9 cellular contexts compared by ENCODE assay signal in the genomic region with DNA sequence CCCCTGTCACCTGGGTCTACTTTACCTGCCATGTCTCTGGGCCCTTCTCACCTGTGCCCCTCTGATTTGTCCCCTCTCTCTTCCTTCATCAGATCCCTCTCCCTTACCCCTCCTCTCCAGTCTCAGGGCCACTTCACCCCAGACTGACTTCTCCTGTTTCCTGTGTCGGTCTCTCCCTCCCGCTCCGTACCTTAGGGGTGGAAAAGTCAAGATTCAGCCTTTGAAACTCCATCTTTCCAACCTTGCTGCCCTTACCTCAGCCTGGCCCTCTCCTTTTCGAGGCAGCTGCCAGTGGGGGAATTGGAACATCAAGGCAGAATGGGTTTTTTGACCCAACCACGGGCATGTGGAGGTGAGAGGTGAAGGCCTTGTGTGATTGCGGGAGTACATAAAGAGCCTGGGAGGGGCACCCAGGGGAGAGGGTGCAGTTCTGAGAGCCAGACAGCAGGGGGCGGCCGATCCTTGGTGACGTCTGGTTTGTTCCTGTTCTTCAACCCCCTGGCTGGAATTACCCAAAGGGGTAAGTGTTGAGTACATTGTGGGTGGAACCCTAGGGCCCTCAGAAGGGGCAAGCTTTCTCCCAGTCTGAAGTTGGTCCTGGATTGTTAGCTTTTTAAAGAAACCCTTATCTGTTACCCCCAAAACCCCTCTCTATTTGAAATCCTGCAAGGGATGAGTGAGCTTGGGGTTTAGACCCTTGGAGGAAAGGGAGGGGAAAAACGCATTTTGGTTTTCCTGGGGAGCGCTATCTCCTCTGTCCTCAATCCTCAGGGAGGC. TPM values are rescaled to one million over a fixed set of nuclear protein-coding genes. Genes with fewer than 3 reads are reported as not detected.
DNase-seq lines count a peak whose midpoint lies in the region; ATAC-seq, FAIRE-seq and TF ChIP-seq lines count a peak whose summit lies in the region.
"Had no signal": no experiment of that assay in that cellular context is flagged by ENCODE, and none has a peak within 500 bp of the region (broad histone marks: within the 10 kb centered on the region; RNA-seq: fewer than 3 reads in every experiment).

No MANE protein-coding gene starts in this region.

- WGBS in prostate gland, result 36% methylated on average over 11 of the region's 11 CpGs

- peaks cover 24% of the 10 kb centered on the region for H3K27me3 Mint-ChIP-seq in activated naive CD4-positive, alpha-beta T cell treated with anti-CD3 and anti-CD28 coated beads for 36 hours (ENCODE audit: low read depth)
- H3K27me3 Mint-ChIP-seq in glutamatergic neuron (ENCODE audit: unreplicated experiment), result peaks cover 7% of the 10 kb centered on the region

- no peak for TF ChIP-seq POLR2A in prostate gland (IDR thresholded peaks at IDR 0.05)

- H3K9me3 ChIP-seq in A673 (ENCODE audit: low read depth, low read length, poor library complexity, severe bottlenecking), result no peaks in the 10 kb centered on the region
- no peaks in the 10 kb centered on the region for H3K9me3 ChIP-seq in prostate gland

- no peak overlapping the region for H3K4me3 ChIP-seq in A673 (ENCODE audit: low read depth, low read length, poor library complexity, severe bottlenecking)
- no peak overlapping the region for H3K4me3 ChIP-seq in prostate gland

- H3K4me1 Mint-ChIP-seq in activated naive CD4-positive, alpha-beta T cell treated with anti-CD3 and anti-CD28 coated beads for 36 hours (ENCODE audit: low read depth), result no peaks in the 10 kb centered on the region
- no peaks in the 10 kb centered on the region for H3K4me1 Mint-ChIP-seq in glutamatergic neuron (ENCODE audit: low read depth, unreplicated experiment)

- intact Hi-C loops in A673 (cut with micrococcal nuclease; ENCODE audit: unreplicated experiment) (loop anchor here (1.0 kb wide), 1 partner anchor 51 kb away; no protein-coding TSS in a partner anchor), prostate gland (cut with DNase I) (no loop called here)
- intact Hi-C loops in activated naive CD4-positive, alpha-beta T cell treated with anti-CD3 and anti-CD28 coated beads for 36 hours (cut with micrococcal nuclease), result loop anchor here (1.0 kb wide), 6 partner anchors 30 to 248 kb away; no protein-coding TSS in a partner anchor

- FAIRE-seq in GM18507 (lab: Jason Lieb, UNC), result peak; percentile 95
- peak; percentile 79 for FAIRE-seq in urothelium cell line (lab: Jason Lieb, UNC)

- H3K27ac Mint-ChIP-seq in activated naive CD4-positive, alpha-beta T cell treated with anti-CD3 and anti-CD28 coated beads for 36 hours, result no peak overlapping the region
- no peak overlapping the region for H3K27ac Mint-ChIP-seq in glutamatergic neuron (ENCODE audit: unreplicated experiment)

- no peaks in the 10 kb centered on the region for H3K36me3 ChIP-seq in A673 (ENCODE audit: insufficient read depth, low read length, poor library complexity, severe bottlenecking)
- H3K36me3 ChIP-seq in prostate gland, result no peaks in the 10 kb centered on the region

- no peaks in the 10 kb centered on the region for H3K36me3 Mint-ChIP-seq in activated naive CD4-positive, alpha-beta T cell treated with anti-CD3 and anti-CD28 coated beads for 36 hours (ENCODE audit: low read depth)
- H3K36me3 Mint-ChIP-seq in glutamatergic neuron (ENCODE audit: unreplicated experiment), result no peaks in the 10 kb centered on the region

- DNase-seq in A673 (ENCODE audit: low spot score), result peak; percentile 67
- DNase-seq in GM18507 (ENCODE audit: extremely low spot score, insufficient read length, low read depth), result peak; percentile 73
- peak; percentile 70 for DNase-seq in LoVo (ENCODE audit: low spot score)
- DNase-seq in activated naive CD4-positive, alpha-beta T cell treated with anti-CD3 and anti-CD28 coated beads for 36 hours, result peak; percentile 88
- peak; percentile 76 for DNase-seq in glutamatergic neuron
- peak; percentile 69 for DNase-seq in prostate gland (ENCODE audit: low spot score)
- peak; percentile 84 for DNase-seq in urothelium cell line (ENCODE audit: low spot score)

- no TSS peak for BruUV-seq in A673 (replicated peaks; lab: Mats Ljungman, UMichigan)

- CTCF ChIA-PET in A673 (lab: Charles Lee), result interaction anchor here (0.7 kb wide), 1 partner anchor 51 kb away, joined by 3 read pairs; no protein-coding TSS in a partner anchor
- CTCF ChIA-PET in activated naive CD4-positive, alpha-beta T cell treated with anti-CD3 and anti-CD28 coated beads for 36 hours (lab: Charles Lee), result interaction anchor here (0.7 to 8.4 kb wide), 16 partner anchors 8 to 68 kb away, joined by 3 to 98 read pairs (median 5); a partner anchor contains a TSS

- peak; percentile 86 for ATAC-seq in SK-N-SH treated with all-trans-retinoic acid at 6 μM for 48 hours

- H3K4me1 ChIP-seq in A673 (ENCODE audit: insufficient read depth, low read length, poor library complexity, severe bottlenecking) (no peaks in the 10 kb centered on the region), prostate gland (replicated peaks) (no peaks in the 10 kb centered on the region)

- H3K27me3 ChIP-seq in A673 (replicated peaks; ENCODE audit: insufficient read depth, low read depth, low read length, poor library complexity) (no peaks in the 10 kb centered on the region), prostate gland (replicated peaks; ENCODE audit: insufficient read depth) (peaks cover 2% of the 10 kb centered on the region)

- H3K27ac ChIP-seq in A673 (ENCODE audit: low read depth, low read length, poor library complexity, severe bottlenecking), result no peak overlapping the region
- no peak overlapping the region for H3K27ac ChIP-seq in prostate gland

- H3K9me3 Mint-ChIP-seq in activated naive CD4-positive, alpha-beta T cell treated with anti-CD3 and anti-CD28 coated beads for 36 hours, result no peaks in the 10 kb centered on the region
- H3K9me3 Mint-ChIP-seq in glutamatergic neuron (ENCODE audit: unreplicated experiment), result peaks cover 1% of the 10 kb centered on the region

- POLR2A ChIA-PET in A673 (lab: Charles Lee; ENCODE audit: low non-redundant PET), result no interaction called here

- H3K4me3 Mint-ChIP-seq in activated naive CD4-positive, alpha-beta T cell treated with anti-CD3 and anti-CD28 coated beads for 36 hours, result no peak overlapping the region
- no peak overlapping the region for H3K4me3 Mint-ChIP-seq in glutamatergic neuron (ENCODE audit: unreplicated experiment)

- TF ChIP-seq CTCF in A673 (conservative IDR thresholded peaks at IDR 0.05; ENCODE audit: low read depth, low read length), result peak; percentile 72
- peak; percentile 91 for TF ChIP-seq CTCF in glutamatergic neuron (IDR thresholded peaks at IDR 0.05; ENCODE audit: partially characterized antibody, unreplicated experiment)
- peak; percentile 82 to 93 (median 88) for TF ChIP-seq CTCF in prostate gland (IDR thresholded peaks at IDR 0.05)

TF ChIP-seq in SK-N-SH treated with all-trans-retinoic acid at 6 μM for 48 hours, 23 proteins besides CTCF, POLR2A, EP300 and RAD21:
- TF ChIP-seq RARB (CRISPR knock-in tag; IDR thresholded peaks at IDR 0.05), result no peak
- no peak for TF ChIP-seq ZNF70 (CRISPR knock-in tag; IDR thresholded peaks at IDR 0.05)
- TF ChIP-seq, protein P1, sequence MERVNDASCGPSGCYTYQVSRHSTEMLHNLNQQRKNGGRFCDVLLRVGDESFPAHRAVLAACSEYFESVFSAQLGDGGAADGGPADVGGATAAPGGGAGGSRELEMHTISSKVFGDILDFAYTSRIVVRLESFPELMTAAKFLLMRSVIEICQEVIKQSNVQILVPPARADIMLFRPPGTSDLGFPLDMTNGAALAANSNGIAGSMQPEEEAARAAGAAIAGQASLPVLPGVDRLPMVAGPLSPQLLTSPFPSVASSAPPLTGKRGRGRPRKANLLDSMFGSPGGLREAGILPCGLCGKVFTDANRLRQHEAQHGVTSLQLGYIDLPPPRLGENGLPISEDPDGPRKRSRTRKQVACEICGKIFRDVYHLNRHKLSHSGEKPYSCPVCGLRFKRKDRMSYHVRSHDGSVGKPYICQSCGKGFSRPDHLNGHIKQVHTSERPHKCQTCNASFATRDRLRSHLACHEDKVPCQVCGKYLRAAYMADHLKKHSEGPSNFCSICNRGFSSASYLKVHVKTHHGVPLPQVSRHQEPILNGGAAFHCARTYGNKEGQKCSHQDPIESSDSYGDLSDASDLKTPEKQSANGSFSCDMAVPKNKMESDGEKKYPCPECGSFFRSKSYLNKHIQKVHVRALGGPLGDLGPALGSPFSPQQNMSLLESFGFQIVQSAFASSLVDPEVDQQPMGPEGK (CRISPR knock-in tag; IDR thresholded peaks at IDR 0.05; ENCODE audit: borderline replicate concordance), result no peak
- no peak for TF ChIP-seq TCF4 (CRISPR knock-in tag; IDR thresholded peaks at IDR 0.05; ENCODE audit: borderline replicate concordance)
- TF ChIP-seq CSDC2 (CRISPR knock-in tag; IDR thresholded peaks at IDR 0.05), result no peak

RNA-seq across cellular contexts. Expression of gene DMBX1, which starts 12.3 kb away (rescaled TPM):
- total RNA-seq in A673 (2021), result 0.69 and 1.4 TPM in 2 replicates
- not detected for total RNA-seq in activated naive CD4-positive, alpha-beta T cell treated with anti-CD3 and anti-CD28 coated beads for 36 hours
- not detected for total RNA-seq in glutamatergic neuron (ENCODE audit: unreplicated experiment)
- not detected for total RNA-seq in prostate gland
- total RNA-seq: temporal lobe had no signal
